14 cellular contexts compared by ENCODE assay signal in the genomic region with DNA sequence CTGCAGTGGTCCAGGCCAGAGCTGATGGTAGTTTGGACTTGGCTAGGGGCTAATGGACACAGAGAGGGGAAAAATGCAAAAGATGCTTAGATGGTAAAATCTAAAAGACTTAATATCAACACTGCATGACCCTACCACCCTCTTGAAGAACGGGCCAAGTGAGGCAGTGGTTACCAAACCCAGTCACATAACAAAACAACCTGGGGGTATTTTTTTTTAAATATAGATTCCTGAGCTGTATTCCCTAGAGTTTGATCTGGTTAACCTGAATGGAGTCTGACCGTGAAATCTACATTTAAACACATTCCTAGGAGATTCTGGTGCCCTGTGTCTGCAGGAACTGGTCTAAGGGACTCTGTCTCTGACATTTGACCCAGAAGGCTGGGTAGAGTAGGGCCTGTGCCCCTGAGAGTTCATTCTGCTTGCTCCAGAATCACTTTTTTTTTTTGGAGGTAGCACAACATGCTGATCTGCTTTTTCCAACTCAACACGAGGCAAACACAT. TPM values are rescaled to one million over a fixed set of nuclear protein-coding genes. Genes with fewer than 3 reads are reported as not detected.
A peak's percentile ranks its signal among the peaks of the same experiment; 100 is the strongest.
DNase-seq lines count a peak whose midpoint lies in the region; ATAC-seq, FAIRE-seq and TF ChIP-seq lines count a peak whose summit lies in the region.
"Had no signal": no experiment of that assay in that cellular context is flagged by ENCODE, and none has a peak within 500 bp of the region (broad histone marks: within the 10 kb centered on the region; RNA-seq: fewer than 3 reads in every experiment).

No MANE protein-coding gene starts in this region.

- H4K20me1 ChIP-seq in BLaER1 treated with 17β-estradiol and CSF1 and Interleukin-3, amounts not matched to agents 10 nM and 100 nM: no peaks in the 10 kb centered on the region
- no peaks in the 10 kb centered on the region for H4K20me1 ChIP-seq in keratinocyte (ENCODE audit: control insufficient read depth, extremely low read depth, insufficient read depth, low read length)

- no peak overlapping the region for H3K9ac ChIP-seq in BLaER1 treated with 17β-estradiol and CSF1 and Interleukin-3, amounts not matched to agents 10 nM and 100 nM
- peak overlapping the region; percentile 39 for H3K9ac ChIP-seq in SK-N-MC (ENCODE audit: insufficient read length)
- H3K9ac ChIP-seq in keratinocyte (ENCODE audit: control insufficient read depth, extremely low read depth, insufficient read depth, low read length): no peak overlapping the region

- TF ChIP-seq POLR2A in gastrocnemius medialis (IDR thresholded peaks at IDR 0.05): no peak

- no peaks in the 10 kb centered on the region for H3K9me1 ChIP-seq in keratinocyte (ENCODE audit: control insufficient read depth, extremely low read depth, insufficient read depth, low read length)

- H3K36me3 ChIP-seq in BLaER1 treated with 17β-estradiol and CSF1 and Interleukin-3, amounts not matched to agents 10 nM and 100 nM: peaks cover 21 to 35% (median 30%) of the 10 kb centered on the region in 11 experiments; a peak in 20 of 22 replicates
- H3K36me3 ChIP-seq in SK-N-MC (ENCODE audit: insufficient read depth, low read length) (peaks cover 16% of the 10 kb centered on the region; the same call in 1 of the 2 replicates), keratinocyte (ENCODE audit: control insufficient read depth in 2 of 2, extremely low read depth in 1 of 2, insufficient read depth in 2 of 2, low read length in 2 of 2) (peaks cover 11 to 13% of the 10 kb centered on the region in 2 experiments), gastrocnemius medialis (peaks cover 0 to 34% of the 10 kb centered on the region in 2 donors)

- peaks cover 0 to 8% (median 0%) of the 10 kb centered on the region in 11 experiments; a peak in 5 of 22 replicates for H3K9me3 ChIP-seq in BLaER1 treated with 17β-estradiol and CSF1 and Interleukin-3, amounts not matched to agents 10 nM and 100 nM (replicated peaks in 1 of 11)
- H3K9me3 ChIP-seq in SK-N-MC (ENCODE audit: low read depth, low read length): no peaks in the 10 kb centered on the region
- no peaks in the 10 kb centered on the region for H3K9me3 ChIP-seq in keratinocyte (ENCODE audit: control insufficient read depth, low read depth, low read length)
- no peaks in the 10 kb centered on the region for H3K9me3 ChIP-seq in gastrocnemius medialis

- H3K27me3 ChIP-seq in BLaER1 treated with 17β-estradiol and CSF1 and Interleukin-3, amounts not matched to agents 10 nM and 100 nM: no peaks in the 10 kb centered on the region
- H3K27me3 ChIP-seq in keratinocyte (ENCODE audit: control insufficient read depth, extremely low read depth, insufficient read depth, low read length): no peaks in the 10 kb centered on the region
- H3K27me3 ChIP-seq in gastrocnemius medialis: no peaks in the 10 kb centered on the region

- peak overlapping the region in 8 of 11 experiments; percentile 12 to 59 (median 35); a peak in 14 of 22 replicates for H3K4me2 ChIP-seq in BLaER1 treated with 17β-estradiol and CSF1 and Interleukin-3, amounts not matched to agents 10 nM and 100 nM
- peak overlapping the region; percentile 44 for H3K4me2 ChIP-seq in keratinocyte (ENCODE audit: control insufficient read depth, extremely low read depth, insufficient read depth, low read depth, low read length)

- no peak overlapping the region for H3K4me3 ChIP-seq in BLaER1 treated with 17β-estradiol and CSF1 and Interleukin-3, amounts not matched to agents 10 nM and 100 nM
- H3K4me3 ChIP-seq in SK-N-MC (peak overlapping the region; percentile 67), keratinocyte (ENCODE audit: control insufficient read depth in 2 of 3, extremely low read depth in 1 of 3, insufficient read depth in 2 of 3, low read depth in 1 of 3, low read length in 3 of 3) (no peak overlapping the region), gastrocnemius medialis (no peak overlapping the region)

- H2AFZ ChIP-seq in keratinocyte (ENCODE audit: control insufficient read depth, low read length): no peak overlapping the region

- no peak overlapping the region for H3K27ac ChIP-seq in BLaER1 treated with 17β-estradiol and CSF1 and Interleukin-3, amounts not matched to agents 10 nM and 100 nM
- H3K27ac ChIP-seq in SK-N-MC: peak overlapping the region; percentile 94
- peak overlapping the region; percentile 45 for H3K27ac ChIP-seq in keratinocyte (ENCODE audit: control insufficient read depth, insufficient read depth, low read length)
- H3K27ac ChIP-seq in gastrocnemius medialis: peak overlapping the region; percentile 5 to 68 (median 36)

- no peak for ATAC-seq in gastrocnemius medialis
- no peak for ATAC-seq in HG02610 (IDR thresholded peaks at IDR 0.05; ENCODE audit: unreplicated experiment)

- H3K4me1 ChIP-seq in BLaER1 treated with 17β-estradiol and CSF1 and Interleukin-3, amounts not matched to agents 10 nM and 100 nM: peaks cover 0 to 19% (median 15%) of the 10 kb centered on the region in 10 experiments; a peak in 12 of 20 replicates
- H3K4me1 ChIP-seq in keratinocyte (ENCODE audit: control insufficient read depth, extremely low read depth, insufficient read depth, low read length) (peaks cover 18% of the 10 kb centered on the region), gastrocnemius medialis (peaks cover 11 to 12% of the 10 kb centered on the region in 2 donors)

- no peaks in the 10 kb centered on the region for H3K79me2 ChIP-seq in keratinocyte (ENCODE audit: control insufficient read depth, insufficient read depth, low read length)

- TF ChIP-seq CTCF in keratinocyte (optimal IDR thresholded peaks at IDR 0.05 in 1 of 3, IDR thresholded peaks at IDR 0.05 in 1 of 3, conservative IDR thresholded peaks at IDR 0.05 in 1 of 3; ENCODE audit: extremely low read depth in 1 of 3, insufficient read depth in 2 of 3, low read length in 3 of 3) (no peak), gastrocnemius medialis (IDR thresholded peaks at IDR 0.05 in 4 of 5, conservative IDR thresholded peaks at IDR 0.05 in 1 of 5) (no peak)

- intact Hi-C loops in gastrocnemius medialis (cut with DNase I; ENCODE audit: low total_unique reads): no loop called here

- in situ Hi-C loops in gastrocnemius medialis (cut with MboI; ENCODE audit: low sequenced_read_pairs in 4 of 4): no loop called here

- DNase-seq in SK-N-MC (ENCODE audit: low read depth, low spot score) (no peak), keratinocyte (ENCODE audit: low read depth, low spot score) (no peak), gastrocnemius medialis (no peak)
- DNase-seq in stimulated activated CD4-positive, alpha-beta T cell treated with anti-CD3 and anti-CD28 coated beads, Interleukin-4, amount 100 ng/mL, for 4 hours: no peak
- no peak for DNase-seq in activated CD4-positive, alpha-beta T cell treated with anti-CD3 and anti-CD28 coated beads, Interleukin-2, amount 50 U/mL, for 48 hours
- DNase-seq in stimulated activated CD4-positive, alpha-beta T cell treated with anti-CD3 and anti-CD28 coated beads, Interleukin-2, amount 100 ng/mL, for 48 hours: no peak
- DNase-seq: activated T-cell treated with anti-CD3 and anti-CD28 coated beads, Interleukin-2, amount 50 U/mL, for 24 hours; H7; NCI-H146; NCI-H69 had no signal

- dilution Hi-C loops in keratinocyte (cut with MboI; ENCODE audit: extremely low pct_ligation_motif_present, low sequenced_read_pairs): no loop called here

- no peak for FAIRE-seq in keratinocyte (lab: Jason Lieb, UNC)
- FAIRE-seq: GM12892 had no signal

RNA-seq across cellular contexts. Expression of gene ABHD4, which starts 15.7 kb away (rescaled TPM):
- 13.9 to 28.3 TPM (median 17.7 TPM) in 3 replicates for polyA plus RNA-seq in keratinocyte
- 3.4 TPM for polyA plus RNA-seq in keratinocyte (2011; ENCODE audit: low read depth)
- polyA plus RNA-seq in keratinocyte (2011; cell fraction: cytosol; rRNA removed): 15.9 and 17.5 TPM in 2 replicates
- polyA plus RNA-seq in keratinocyte (2011; cell fraction: nucleus; rRNA removed): 18.0 and 19.0 TPM in 2 replicates
- polyA plus RNA-seq in keratinocyte (2012; ENCODE audit: low replicate concordance): 10.5 and 15.4 TPM in 2 replicates
- polyA minus RNA-seq in keratinocyte: 13.1 to 24.0 TPM (median 23.8 TPM) in 3 replicates
- 19.2 TPM for polyA minus RNA-seq in keratinocyte (2011; cell fraction: cytosol; rRNA and poly(A)+ RNA removed)
- polyA minus RNA-seq in keratinocyte (2011; cell fraction: nucleus; rRNA and poly(A)+ RNA removed): 10.4 and 14.1 TPM in 2 replicates
- 10 to 100 TPM; 17.1 to 38.7 (median 27.6) TPM for total RNA-seq in gastrocnemius medialis

RNA-seq across cellular contexts. Expression of gene DAD1, which starts 24.8 kb away (rescaled TPM):
- polyA plus RNA-seq in keratinocyte: 351 to 437 TPM (median 369 TPM) in 3 replicates
- polyA plus RNA-seq in keratinocyte (2011; ENCODE audit: low read depth): 97.1 TPM
- polyA plus RNA-seq in keratinocyte (2011; cell fraction: cytosol; rRNA removed): 431 and 472 TPM in 2 replicates
- polyA plus RNA-seq in keratinocyte (2011; cell fraction: nucleus; rRNA removed): 304 and 366 TPM in 2 replicates
- polyA plus RNA-seq in keratinocyte (2012; ENCODE audit: low replicate concordance): 283 and 302 TPM in 2 replicates
- polyA minus RNA-seq in keratinocyte: 168 to 246 TPM (median 203 TPM) in 3 replicates
- 148 TPM for polyA minus RNA-seq in keratinocyte (2011; cell fraction: cytosol; rRNA and poly(A)+ RNA removed)
- polyA minus RNA-seq in keratinocyte (2011; cell fraction: nucleus; rRNA and poly(A)+ RNA removed): 62.1 and 69.0 TPM in 2 replicates
- total RNA-seq in gastrocnemius medialis: 100 to 1,000 TPM; 155 to 257 (median 209) TPM

RNA-seq across cellular contexts. Expression of gene OR6J1, which starts 30.4 kb away (rescaled TPM):
- polyA plus RNA-seq in keratinocyte: not detected in 3 replicates
- not detected for polyA plus RNA-seq in keratinocyte (2011; ENCODE audit: low read depth)
- not detected in 2 replicates for polyA plus RNA-seq in keratinocyte (2011; cell fraction: cytosol; rRNA removed)
- not detected in 2 replicates for polyA plus RNA-seq in keratinocyte (2011; cell fraction: nucleus; rRNA removed)
- polyA plus RNA-seq in keratinocyte (2012; ENCODE audit: low replicate concordance): not detected in 2 replicates
- polyA minus RNA-seq in keratinocyte: not detected in 3 replicates
- not detected for polyA minus RNA-seq in keratinocyte (2011; cell fraction: cytosol; rRNA and poly(A)+ RNA removed)
- not detected in 2 replicates for polyA minus RNA-seq in keratinocyte (2011; cell fraction: nucleus; rRNA and poly(A)+ RNA removed)
- total RNA-seq in gastrocnemius medialis: not detected
- total RNA-seq: H7, SK-MEL-5 had no signal

Comparison
In these comparisons a context has a peak if more than half of its experiments do, and no peak if none do; other contexts are left out.
1. H3K27ac ChIP-seq: peak in SK-N-MC (single experiment), keratinocyte (single experiment) and gastrocnemius medialis (4 of 4); none in BLaER1 treated with 17β-estradiol and CSF1 and Interleukin-3, amounts not matched to agents 10 nM and 100 nM (0 of 11).